ENCODE assay signal across 8 cellular contexts in the genomic region with DNA sequence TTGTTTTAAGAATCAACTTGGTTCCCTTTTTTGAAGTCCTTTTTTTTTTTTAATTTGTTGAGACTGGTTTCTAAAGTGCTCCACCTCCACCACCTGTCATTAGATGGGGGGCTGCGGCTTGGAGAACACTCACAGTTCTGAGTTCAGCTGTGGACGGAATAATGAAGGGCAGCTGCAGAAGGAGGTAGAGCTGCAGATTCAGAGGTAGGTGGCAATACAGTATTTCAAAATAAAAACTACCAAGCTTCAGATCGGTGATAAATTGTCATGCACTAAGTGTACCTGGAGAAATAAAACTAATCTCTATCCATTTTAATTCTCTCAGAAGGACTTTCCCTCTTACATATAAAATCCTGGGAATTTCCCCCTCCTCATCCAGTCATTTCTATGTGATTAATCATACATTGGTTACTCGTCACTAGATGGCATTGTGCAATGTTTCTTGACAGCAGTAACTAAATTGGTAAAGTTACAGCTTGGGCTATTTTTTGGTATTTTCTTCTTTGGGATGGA.
DNase-seq lines count a peak whose midpoint lies in the region; TF ChIP-seq lines count a peak whose summit lies in the region.

No MANE protein-coding gene starts in this region.

- TF ChIP-seq CTCF in LNCAP (IDR thresholded peaks at IDR 0.05), result peak; percentile 51; the same call in 1 of the 2 replicates

- DNase-seq in activated gamma-delta T cell treated with Interleukin-2 at 50 U/mL for 16 hours, result peak; percentile 25
- no peak for DNase-seq in activated gamma-delta T cell (lab: John Stamatoyannopoulos, UW)
- peak; percentile 31 for DNase-seq in H4 (ENCODE audit: low spot score)
- peak; percentile 87 for DNase-seq in kidney glomerular epithelial cell (lab: John Stamatoyannopoulos, UW)
- DNase-seq in DMS79 treated with DMSO at 0.1 percent for 48 hours (lab: John Stamatoyannopoulos, UW), result no peak
- DNase-seq in GOT3 (lab: John Stamatoyannopoulos, UW), result no peak

- peak overlapping the region; percentile 48 for H3K27ac ChIP-seq in angular gyrus (ENCODE audit: low read depth, low read length)

Comparison
In these comparisons a context has a peak if more than half of its experiments do, and no peak if none do; other contexts are left out.
1. DNase-seq: peak in activated gamma-delta T cell treated with Interleukin-2 at 50 U/mL for 16 hours (single experiment), H4 (single experiment) and kidney glomerular epithelial cell (single experiment); none in activated gamma-delta T cell (single experiment), DMS79 treated with DMSO at 0.1 percent for 48 hours (single experiment) and GOT3 (single experiment).